In the genomic region with DNA sequence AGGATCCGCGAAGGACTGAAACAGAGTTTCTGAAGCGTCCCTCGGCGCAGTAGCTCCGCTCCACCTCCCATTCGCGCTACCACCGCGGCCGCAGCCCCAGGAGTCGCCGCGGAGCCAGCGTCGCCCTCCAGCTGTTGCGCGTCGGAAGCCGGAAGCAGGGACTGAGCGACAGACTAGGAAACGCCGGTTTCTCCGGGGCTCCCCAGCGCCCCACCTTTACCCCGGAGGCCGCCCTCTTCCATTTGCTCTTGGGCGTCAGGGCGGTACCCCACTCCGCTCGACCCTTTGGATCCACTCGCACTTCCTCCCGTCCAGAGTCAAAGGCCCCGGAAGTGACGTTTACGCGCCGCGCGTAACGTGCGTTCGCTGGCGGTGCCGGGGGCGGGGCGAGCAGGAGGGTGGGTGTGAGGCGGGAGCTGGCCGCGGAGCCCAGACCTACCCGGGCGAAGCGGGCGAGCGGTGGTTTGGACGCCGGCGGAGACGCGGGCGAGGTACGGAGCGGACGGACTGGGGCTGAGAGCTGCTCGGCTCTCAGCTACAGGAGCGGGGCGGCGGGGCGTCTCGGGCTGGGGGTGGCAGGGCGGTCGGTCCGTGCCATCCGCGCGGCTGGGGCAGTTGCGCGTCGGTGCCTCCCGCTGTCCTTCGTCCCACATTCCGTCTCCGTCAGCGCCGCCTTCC, we compare ENCODE assay signal across 8 cellular contexts.
A peak's percentile ranks its signal among the peaks of the same experiment; 100 is the strongest.
DNase-seq lines count a peak whose midpoint lies in the region; ATAC-seq and TF ChIP-seq lines count a peak whose summit lies in the region.

A gene (plus strand): TSS at position 432 of the 678 bp plus-strand sequence. CDS start 31,167 bp downstream, outside the sequence.

- TF ChIP-seq CTCF in C4-2B (conservative IDR thresholded peaks at IDR 0.05), result no peak

- peak; percentile 98 for DNase-seq in NCI-H748 (lab: John Stamatoyannopoulos, UW; ENCODE audit: unreplicated experiment)
- DNase-seq in activated CD4-positive, alpha-beta T cell treated with anti-CD3 and anti-CD28 coated beads, Interleukin-2, amount 50 U/mL, for 1 hour, result peak; percentile 98
- peak; percentile 54 for DNase-seq in cortex of kidney (lab: John Stamatoyannopoulos, UW)
- DNase-seq in left kidney (ENCODE audit: low read depth, low spot score), result peak; percentile 99
- DNase-seq in stimulated activated CD4-positive, alpha-beta T cell treated with anti-CD3 and anti-CD28 coated beads, Interleukin-1b, Interleukin-23, amount 100 ng/mL, for 48 hours, result peak; percentile 96

- H3K27ac ChIP-seq in C4-2B, result peak within 1 kb of the TSS; percentile 85

- peak; percentile 87 for ATAC-seq in GM19395 (IDR thresholded peaks at IDR 0.05; ENCODE audit: unreplicated experiment)
- ATAC-seq in HG03558 (IDR thresholded peaks at IDR 0.05; ENCODE audit: extremely low read depth, unreplicated experiment), result peak; percentile 62

Comparison
In these comparisons a context has a peak if more than half of its experiments do, and no peak if none do; other contexts are left out.
1. Peak in every context shown above with its lines: DNase-seq, ATAC-seq and H3K27ac ChIP-seq.